In the genomic region with DNA sequence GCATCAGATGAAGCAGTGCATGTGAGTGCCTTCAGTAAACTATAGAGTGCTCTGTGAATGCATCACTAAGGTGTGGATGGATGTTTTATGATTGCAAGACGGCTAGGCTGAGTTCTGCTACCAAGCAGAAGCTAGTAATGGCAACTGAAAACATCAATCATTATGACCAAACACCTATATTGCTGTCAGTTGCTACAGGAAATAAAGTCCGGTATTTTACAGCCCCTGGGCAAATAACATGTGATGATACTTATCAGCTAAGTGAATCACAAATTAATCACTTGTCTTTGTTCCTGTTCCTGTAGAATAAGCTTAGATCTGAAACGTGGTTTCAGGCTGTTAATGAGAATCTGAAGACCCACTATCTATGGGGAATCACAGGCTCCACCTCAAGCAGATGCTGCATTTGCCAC, we compare ENCODE assay signal across 14 cellular contexts.
DNase-seq lines count a peak whose midpoint lies in the region; FAIRE-seq and TF ChIP-seq lines count a peak whose summit lies in the region.
"Had no signal": no experiment of that assay in that cellular context is flagged by ENCODE, and none has a peak within 500 bp of the region (broad histone marks: within the 10 kb centered on the region; RNA-seq: fewer than 3 reads in every experiment).

No MANE protein-coding gene starts in this region.

- no peak for FAIRE-seq in small intestine (lab: Jason Lieb, UNC)

- no peak overlapping the region for H3K4me3 ChIP-seq in small intestine (ENCODE audit: low read depth in 1 of 2, low read length in 2 of 2)
- H3K4me3 ChIP-seq: gastrocnemius medialis had no signal

- H3K9me3 ChIP-seq in small intestine (ENCODE audit: control insufficient read depth, low read depth) = no peaks in the 10 kb centered on the region
- H3K9me3 ChIP-seq: gastrocnemius medialis had no signal

- H3K4me1 ChIP-seq in small intestine (ENCODE audit: control insufficient read depth in 2 of 2, insufficient read depth in 1 of 2, low read depth in 1 of 2, low read length in 1 of 2) = peaks cover 0 to 2% of the 10 kb centered on the region in 2 donors

- 3 to 22% (median 16%) methylated on average over 3 of the region's 3 CpGs for WGBS in small intestine, 3 donors

- H3K27me3 Mint-ChIP-seq in brain = no peaks in the 10 kb centered on the region

- TF ChIP-seq CTCF in brain (conservative IDR thresholded peaks at IDR 0.05) = no peak

- H3K27ac Mint-ChIP-seq in brain = peak overlapping the region in 4 of 5 experiments; percentile 29 to 93 (median 71)
- H3K27ac Mint-ChIP-seq: activated CD4-positive, alpha-beta memory T cell treated with anti-CD3 and anti-CD28 coated beads, Interleukin-2, amount 10 ng/mL, durations not matched to agents 7 days and 5 days had no signal

- DNase-seq in NCI-H2196 (lab: John Stamatoyannopoulos, UW; ENCODE audit: unreplicated experiment) = peak; percentile 29
- no peak for DNase-seq in NCI-H2196 treated with DMSO at 0.1 percent for 48 hours (lab: John Stamatoyannopoulos, UW; ENCODE audit: unreplicated experiment)
- peak; percentile 61 for DNase-seq in NCI-H748 (lab: John Stamatoyannopoulos, UW; ENCODE audit: unreplicated experiment)
- peak; percentile 78 for DNase-seq in small intestine
- no peak for DNase-seq in activated naive CD4-positive, alpha-beta T cell treated with Interleukin-2 at 50 U/mL for 16 hours
- no peak for DNase-seq in AG08396 (ENCODE audit: low spot score)
- no peak for DNase-seq in NOMO-1 treated with dmso at 0.1 percent for 144 hours (lab: John Stamatoyannopoulos, UW; ENCODE audit: unreplicated experiment)
- DNase-seq: activated CD4-positive, alpha-beta memory T cell treated with anti-CD3 and anti-CD28 coated beads, Interleukin-2, amount 10 ng/mL, durations not matched to agents 7 days and 5 days; activated gamma-delta T cell treated with Interleukin-2 at 50 U/mL for 16 hours; brain microvascular endothelial cell; effector CD8-positive, alpha-beta T cell; gastrocnemius medialis; RPMI8226 had no signal

- peak overlapping the region in 1 of 5 experiments; percentile 20 for H3K4me3 Mint-ChIP-seq in brain
- H3K4me3 Mint-ChIP-seq: activated CD4-positive, alpha-beta memory T cell treated with anti-CD3 and anti-CD28 coated beads, Interleukin-2, amount 10 ng/mL, durations not matched to agents 7 days and 5 days had no signal

- peaks cover 42% of the 10 kb centered on the region for H3K4me1 Mint-ChIP-seq in brain
- H3K4me1 Mint-ChIP-seq: activated CD4-positive, alpha-beta memory T cell treated with anti-CD3 and anti-CD28 coated beads, Interleukin-2, amount 10 ng/mL, durations not matched to agents 7 days and 5 days had no signal

- peaks cover 6 to 33% (median 24%) of the 10 kb centered on the region in 5 experiments for H3K9me3 Mint-ChIP-seq in brain
- H3K9me3 Mint-ChIP-seq: activated CD4-positive, alpha-beta memory T cell treated with anti-CD3 and anti-CD28 coated beads, Interleukin-2, amount 10 ng/mL, durations not matched to agents 7 days and 5 days had no signal

- no peaks in the 10 kb centered on the region for H3K27me3 ChIP-seq in small intestine (ENCODE audit: control insufficient read depth in 2 of 2, insufficient read depth in 2 of 2, low read length in 2 of 2)
- H3K27me3 ChIP-seq: brain microvascular endothelial cell, gastrocnemius medialis had no signal

- H3K36me3 Mint-ChIP-seq in brain = peaks cover 24% of the 10 kb centered on the region

- no peaks in the 10 kb centered on the region for H3K36me3 ChIP-seq in small intestine (ENCODE audit: control insufficient read depth in 2 of 2, insufficient read depth in 2 of 2, low read length in 2 of 2)
- H3K36me3 ChIP-seq: brain microvascular endothelial cell, gastrocnemius medialis had no signal

- H3K27ac ChIP-seq in small intestine (ENCODE audit: low read depth in 1 of 2, low read length in 1 of 2) = no peak overlapping the region
- H3K27ac ChIP-seq: brain microvascular endothelial cell, gastrocnemius medialis had no signal

Comparison
In these comparisons a context has a peak if more than half of its experiments do, and no peak if none do; other contexts are left out.
1. DNase-seq: peak in NCI-H2196 (single experiment), NCI-H748 (single experiment) and small intestine (single experiment); none in NCI-H2196 treated with DMSO at 0.1 percent for 48 hours (single experiment), activated naive CD4-positive, alpha-beta T cell treated with Interleukin-2 at 50 U/mL for 16 hours (single experiment), AG08396 (single experiment) and NOMO-1 treated with dmso at 0.1 percent for 144 hours (single experiment).